In genomic region chr1:204520834-204521709, GRCh38 we compare ENCODE assay signal across 9 cellular contexts.
DNase-seq lines count a peak whose midpoint lies in the region; ATAC-seq and TF ChIP-seq lines count a peak whose summit lies in the region.
"Had no signal": no experiment of that assay in that cellular context is flagged by ENCODE, and none has a peak within 500 bp of the region (broad histone marks: within the 10 kb centered on the region; RNA-seq: fewer than 3 reads in every experiment).

No MANE protein-coding gene starts in this region.

- H3K9ac ChIP-seq in KMS-11, result peak overlapping the region; percentile 0; the same call in 1 of the 2 replicates

- peaks cover 89% of the 10 kb centered on the region for H3K79me2 ChIP-seq in KMS-11 (ENCODE audit: insufficient read depth, low read depth)

- H3K9me3 Mint-ChIP-seq in stimulated activated naive B cell treated with anti-CD40 and anti-IgM and Interleukin-4, amounts not matched to agents 10 μg/mL and 1 μg/mL and 100 μg/mL, for 72 hours, result peaks cover 7 to 9% of the 10 kb centered on the region in 2 donors

- H3K4me1 Mint-ChIP-seq in stimulated activated naive B cell treated with anti-CD40 and anti-IgM and Interleukin-4, amounts not matched to agents 10 μg/mL and 1 μg/mL and 100 μg/mL, for 72 hours, result peaks cover 39 to 69% of the 10 kb centered on the region in 2 donors

- H3K4me2 ChIP-seq in KMS-11, result peak overlapping the region; percentile 37

- no peak for TF ChIP-seq CTCF in KMS-11 (conservative IDR thresholded peaks at IDR 0.05; ENCODE audit: low read depth, low read length)

- H3K27me3 Mint-ChIP-seq in stimulated activated naive B cell treated with anti-CD40 and anti-IgM and Interleukin-4, amounts not matched to agents 10 μg/mL and 1 μg/mL and 100 μg/mL, for 72 hours, result no peaks in the 10 kb centered on the region

- no peak overlapping the region for H2AFZ ChIP-seq in KMS-11 (ENCODE audit: low read depth)

- no peaks in the 10 kb centered on the region for H3K27me3 ChIP-seq in KMS-11 (ENCODE audit: insufficient read depth, low read depth)
- H3K27me3 ChIP-seq: SJSA1 had no signal

- peak overlapping the region; percentile 69 for H3K4me3 ChIP-seq in KMS-11 (IDR thresholded peaks at IDR 0.05; ENCODE audit: insufficient read depth, low read depth, low read length)
- H3K4me3 ChIP-seq: SJSA1 had no signal

- peaks cover 22% of the 10 kb centered on the region; the same call in 1 of the 2 replicates for H3K36me3 ChIP-seq in KMS-11 (ENCODE audit: insufficient read depth)

- H3K4me1 ChIP-seq in KMS-11 (ENCODE audit: low read depth, poor library complexity, severe bottlenecking), result peaks cover 58% of the 10 kb centered on the region

- 0 out of 2 replicates have a peak, but pooled peaks cover 5% of the 10 kb centered on the region for H4K20me1 ChIP-seq in KMS-11 (ENCODE audit: insufficient read depth)

- H3K36me3 Mint-ChIP-seq in stimulated activated naive B cell treated with anti-CD40 and anti-IgM and Interleukin-4, amounts not matched to agents 10 μg/mL and 1 μg/mL and 100 μg/mL, for 72 hours, result peaks cover 54 to 58% of the 10 kb centered on the region in 2 donors

- DNase-seq in GM04503 (ENCODE audit: low read depth) (peak; percentile 3), epithelial cell of prostate (ENCODE audit: low read depth, low spot score) (peak; percentile 48), UCSD-AML1 (lab: John Stamatoyannopoulos, UW; ENCODE audit: unreplicated experiment) (no peak), dedifferentiated amniotic fluid mesenchymal stem cell (ENCODE audit: extremely low spot score) (no peak)
- DNase-seq in activated CD4-positive, alpha-beta T cell treated with anti-CD3 and anti-CD28 coated beads for 1 hour, result peak; percentile 49
- DNase-seq in stimulated activated naive B cell treated with anti-CD40 and anti-IgM and Interleukin-4, amounts not matched to agents 10 μg/mL and 1 μg/mL and 100 μg/mL, for 72 hours, result no peak

- peak overlapping the region; percentile 63 to 68 for H3K4me3 Mint-ChIP-seq in stimulated activated naive B cell treated with anti-CD40 and anti-IgM and Interleukin-4, amounts not matched to agents 10 μg/mL and 1 μg/mL and 100 μg/mL, for 72 hours

- peak; percentile 63 for ATAC-seq in GM21529 (IDR thresholded peaks at IDR 0.05; ENCODE audit: unreplicated experiment)
- peak; percentile 62 to 63 for ATAC-seq in stimulated activated naive B cell treated with anti-CD40 and anti-IgM and Interleukin-4, amounts not matched to agents 10 μg/mL and 1 μg/mL and 100 μg/mL, for 72 hours (replicated peaks)

- peak overlapping the region; percentile 82 for H3K27ac Mint-ChIP-seq in stimulated activated naive B cell treated with anti-CD40 and anti-IgM and Interleukin-4, amounts not matched to agents 10 μg/mL and 1 μg/mL and 100 μg/mL, for 72 hours

- H3K27ac ChIP-seq in KMS-11, result peak overlapping the region; percentile 55
- peak overlapping the region; percentile 23 for H3K27ac ChIP-seq in epithelial cell of prostate
- H3K27ac ChIP-seq: SJSA1 had no signal

Comparison
In these comparisons a context has a peak if more than half of its experiments do, and no peak if none do; other contexts are left out.
1. DNase-seq: peak in GM04503 (single experiment), activated CD4-positive, alpha-beta T cell treated with anti-CD3 and anti-CD28 coated beads for 1 hour (single experiment) and epithelial cell of prostate (single experiment); none in stimulated activated naive B cell treated with anti-CD40 and anti-IgM and Interleukin-4, amounts not matched to agents 10 μg/mL and 1 μg/mL and 100 μg/mL, for 72 hours (single experiment), UCSD-AML1 (single experiment) and dedifferentiated amniotic fluid mesenchymal stem cell (single experiment).